In genomic region chr10:32408690-32409089, GRCh38 we compare ENCODE assay signal across 28 cellular contexts.
"Had no signal": no experiment of that assay in that cellular context is flagged by ENCODE, and none has a peak within 500 bp of the region (broad histone marks: within the 10 kb centered on the region; RNA-seq: fewer than 3 reads in every experiment).

No MANE protein-coding gene starts in this region.

- H3K9me3 ChIP-seq: adrenal gland, body of pancreas, colonic mucosa had no signal

- ATAC-seq: activated CD4-positive, CD25-positive, alpha-beta regulatory T cell treated with anti-CD3 and anti-CD28 coated beads, Interleukin-2, amount 50 U/mL, for 24 hours; activated CD8-positive, alpha-beta T cell treated with anti-CD3 and anti-CD28 coated beads for 36 hours; activated naive CD8-positive, alpha-beta T cell treated with anti-CD3 and anti-CD28 coated beads, Interleukin-2, amount 50 U/mL, for 24 hours; activated T-cell treated with anti-CD3 and anti-CD28 coated beads, Interleukin-2, amount 50 U/mL, for 4 hours; activated T-helper 17 cell treated with anti-CD3 and anti-CD28 coated beads, Interleukin-2, amount 50 U/mL, for 72 hours; body of pancreas; esophagus mucosa; T-helper 17 cell had no signal

- H3K27me3 ChIP-seq: adrenal gland, body of pancreas, colonic mucosa had no signal

- H3K4me3 ChIP-seq: adrenal gland, body of pancreas, colonic mucosa had no signal

- H3K36me3 ChIP-seq: adrenal gland, colonic mucosa, WERI-Rb-1 had no signal

- H3K27ac ChIP-seq: adrenal gland, body of pancreas, colonic mucosa, epithelial cell of prostate, WERI-Rb-1 had no signal

- DNase-seq: activated B cell treated with CpG ODN at 0.5 μM for 24 hours; activated CD4-positive, alpha-beta T cell treated with anti-CD3 and anti-CD28 coated beads for 48 hours; activated CD4-positive, alpha-beta T cell treated with anti-CD3 and anti-CD28 coated beads, Interleukin-2, amount 50 U/mL, for 1 hour; activated CD4-positive, alpha-beta T cell treated with anti-CD3 and anti-CD28 coated beads, Interleukin-2, amount 50 U/mL, for 48 hours; activated CD8-positive, alpha-beta memory T cell treated with anti-CD3 and anti-CD28 coated beads for 24 hours; activated CD8-positive, alpha-beta T cell treated with anti-CD3 and anti-CD28 coated beads for 36 hours; activated effector memory CD4-positive, alpha-beta T cell treated with anti-CD3 and anti-CD28 coated beads, Interleukin-2, amount 50 U/mL, for 16 hours; activated naive CD4-positive, alpha-beta T cell treated with anti-CD3 and anti-CD28 coated beads for 36 hours; activated naive CD8-positive, alpha-beta T cell treated with anti-CD3 and anti-CD28 coated beads for 36 hours; activated naive CD8-positive, alpha-beta T cell treated with anti-CD3 and anti-CD28 coated beads, Interleukin-2, amount 50 U/mL, for 24 hours; activated T-cell treated with anti-CD3 and anti-CD28 coated beads, Interleukin-2, amount 50 U/mL, for 4 hours; adrenal gland; amygdala; aorta; body of pancreas; central memory CD4-positive, alpha-beta T cell; cerebellar nuclear complex; colonic mucosa; effector CD8-positive, alpha-beta T cell; foreskin fibroblast; T-helper 1 cell; T-helper 17 cell; T1000; WERI-Rb-1 had no signal

- H3K4me1 ChIP-seq: adrenal gland, body of pancreas, colonic mucosa had no signal
